1 cellular context compared by ENCODE assay signal in genomic region chr11:36090351-36091245, GRCh38.
TF ChIP-seq lines count a peak whose summit lies in the region.

No MANE protein-coding gene starts in this region.

TF ChIP-seq in WTC11, 78 proteins besides CTCF, POLR2A, EP300 and RAD21 (continued from another document):
- TF ChIP-seq ZNF425 (CRISPR knock-in tag; conservative IDR thresholded peaks at IDR 0.05) (no peak), ZNF232 (CRISPR knock-in tag; IDR thresholded peaks at IDR 0.05) (no peak), EMX1 (CRISPR knock-in tag; IDR thresholded peaks at IDR 0.05) (no peak), ATF1 (CRISPR knock-in tag; IDR thresholded peaks at IDR 0.05) (no peak), ESRRA (CRISPR knock-in tag; IDR thresholded peaks at IDR 0.05; ENCODE audit: borderline replicate concordance) (no peak), CBFB (CRISPR knock-in tag; IDR thresholded peaks at IDR 0.05; ENCODE audit: low read depth) (no peak), HMGA2 (CRISPR knock-in tag; IDR thresholded peaks at IDR 0.05) (no peak), AR (CRISPR knock-in tag; IDR thresholded peaks at IDR 0.05) (no peak), RORB (CRISPR knock-in tag; IDR thresholded peaks at IDR 0.05) (no peak), ZNF281 (CRISPR knock-in tag; IDR thresholded peaks at IDR 0.05) (no peak), ERG (CRISPR knock-in tag; IDR thresholded peaks at IDR 0.05) (no peak), ZNF138 (CRISPR knock-in tag; conservative IDR thresholded peaks at IDR 0.05) (no peak), NR2C2 (CRISPR knock-in tag; IDR thresholded peaks at IDR 0.05) (no peak), E2F1 (CRISPR knock-in tag; IDR thresholded peaks at IDR 0.05) (no peak), ZMAT4 (CRISPR knock-in tag; IDR thresholded peaks at IDR 0.05) (no peak), MYBL2 (CRISPR knock-in tag; IDR thresholded peaks at IDR 0.05) (no peak)
